13 cellular contexts compared by ENCODE assay signal in genomic region chr9:3730527-3730926, GRCh38.
DNase-seq lines count a peak whose midpoint lies in the region; ATAC-seq and TF ChIP-seq lines count a peak whose summit lies in the region.
"Had no signal": no experiment of that assay in that cellular context is flagged by ENCODE, and none has a peak within 500 bp of the region (broad histone marks: within the 10 kb centered on the region; RNA-seq: fewer than 3 reads in every experiment).

No MANE protein-coding gene starts in this region.

- intact Hi-C loops in activated CD4-positive, alpha-beta T cell treated with anti-CD3 and anti-CD28 coated beads, Interleukin-2, amount 10 ng/mL, durations not matched to agents 24 days and 14 days (cut with micrococcal nuclease): loop anchor here (5.0 to 10.0 kb wide), 3 partner anchors 263 to 567 kb away; no protein-coding TSS in a partner anchor
- intact Hi-C loops in tibial artery (cut with DNase I; ENCODE audit: low total_unique reads): no loop called here

- H3K4me3 Mint-ChIP-seq in activated CD4-positive, alpha-beta T cell treated with anti-CD3 and anti-CD28 coated beads, Interleukin-2, amount 10 ng/mL, durations not matched to agents 24 days and 14 days: peak overlapping the region; percentile 9
- H3K4me3 Mint-ChIP-seq in activated naive CD8-positive, alpha-beta T cell treated with anti-CD3 and anti-CD28 coated beads, Interleukin-2, amount 10 ng/mL, durations not matched to agents 7 days and 5 days: no peak overlapping the region
- H3K4me3 Mint-ChIP-seq: dendritic cell treated with granulocyte-macrophage colony-stimulating factor and Interleukin-4, amounts not matched to agents 40 ng/mL and 50 ng/mL, for 4 days had no signal

- no peaks in the 10 kb centered on the region for H3K9me3 Mint-ChIP-seq in activated CD4-positive, alpha-beta T cell treated with anti-CD3 and anti-CD28 coated beads, Interleukin-2, amount 10 ng/mL, durations not matched to agents 24 days and 14 days
- H3K9me3 Mint-ChIP-seq in activated naive CD8-positive, alpha-beta T cell treated with anti-CD3 and anti-CD28 coated beads, Interleukin-2, amount 10 ng/mL, durations not matched to agents 7 days and 5 days: no peaks in the 10 kb centered on the region
- H3K9me3 Mint-ChIP-seq: dendritic cell treated with granulocyte-macrophage colony-stimulating factor and Interleukin-4, amounts not matched to agents 40 ng/mL and 50 ng/mL, for 4 days had no signal

- ATAC-seq in GM21360 (IDR thresholded peaks at IDR 0.05; ENCODE audit: unreplicated experiment) (peak; percentile 45), HG03135 (IDR thresholded peaks at IDR 0.05; ENCODE audit: unreplicated experiment) (peak; percentile 36), GM19324 (IDR thresholded peaks at IDR 0.05; ENCODE audit: low FRiP score, unreplicated experiment) (no peak)
- ATAC-seq in activated naive CD8-positive, alpha-beta T cell treated with anti-CD3 and anti-CD28 coated beads, Interleukin-2, amount 10 ng/mL, durations not matched to agents 7 days and 5 days (ENCODE audit: low read depth): no peak
- ATAC-seq: upper lobe of right lung had no signal

- H3K27me3 ChIP-seq in tibial artery: no peaks in the 10 kb centered on the region
- H3K27me3 ChIP-seq: upper lobe of right lung had no signal

- H3K27ac ChIP-seq in tibial artery: no peak overlapping the region
- H3K27ac ChIP-seq: upper lobe of right lung had no signal

- POLR2A ChIA-PET in activated naive CD8-positive, alpha-beta T cell treated with anti-CD3 and anti-CD28 coated beads, Interleukin-2, amount 10 ng/mL, durations not matched to agents 7 days and 5 days (lab: Charles Lee): no interaction called here

- H3K27me3 Mint-ChIP-seq in activated CD4-positive, alpha-beta T cell treated with anti-CD3 and anti-CD28 coated beads, Interleukin-2, amount 10 ng/mL, durations not matched to agents 24 days and 14 days: peaks cover 1% of the 10 kb centered on the region
- no peaks in the 10 kb centered on the region for H3K27me3 Mint-ChIP-seq in activated naive CD8-positive, alpha-beta T cell treated with anti-CD3 and anti-CD28 coated beads, Interleukin-2, amount 10 ng/mL, durations not matched to agents 7 days and 5 days
- H3K27me3 Mint-ChIP-seq: dendritic cell treated with granulocyte-macrophage colony-stimulating factor and Interleukin-4, amounts not matched to agents 40 ng/mL and 50 ng/mL, for 4 days had no signal

- peaks cover 11% of the 10 kb centered on the region for H3K4me1 Mint-ChIP-seq in activated CD4-positive, alpha-beta T cell treated with anti-CD3 and anti-CD28 coated beads, Interleukin-2, amount 10 ng/mL, durations not matched to agents 24 days and 14 days
- peaks cover 5% of the 10 kb centered on the region for H3K4me1 Mint-ChIP-seq in activated naive CD8-positive, alpha-beta T cell treated with anti-CD3 and anti-CD28 coated beads, Interleukin-2, amount 10 ng/mL, durations not matched to agents 7 days and 5 days

- no peaks in the 10 kb centered on the region for H3K9me3 ChIP-seq in tibial artery
- H3K9me3 ChIP-seq: upper lobe of right lung had no signal

- H3K36me3 Mint-ChIP-seq in activated CD4-positive, alpha-beta T cell treated with anti-CD3 and anti-CD28 coated beads, Interleukin-2, amount 10 ng/mL, durations not matched to agents 24 days and 14 days (ENCODE audit: low read depth): no peaks in the 10 kb centered on the region
- no peaks in the 10 kb centered on the region for H3K36me3 Mint-ChIP-seq in activated naive CD8-positive, alpha-beta T cell treated with anti-CD3 and anti-CD28 coated beads, Interleukin-2, amount 10 ng/mL, durations not matched to agents 7 days and 5 days

- peak overlapping the region; percentile 43 for H3K27ac Mint-ChIP-seq in activated CD4-positive, alpha-beta T cell treated with anti-CD3 and anti-CD28 coated beads, Interleukin-2, amount 10 ng/mL, durations not matched to agents 24 days and 14 days
- peak overlapping the region; percentile 24 for H3K27ac Mint-ChIP-seq in activated naive CD8-positive, alpha-beta T cell treated with anti-CD3 and anti-CD28 coated beads, Interleukin-2, amount 10 ng/mL, durations not matched to agents 7 days and 5 days
- H3K27ac Mint-ChIP-seq: dendritic cell treated with granulocyte-macrophage colony-stimulating factor and Interleukin-4, amounts not matched to agents 40 ng/mL and 50 ng/mL, for 4 days had no signal

- no peak for TF ChIP-seq CTCF in tibial artery (IDR thresholded peaks at IDR 0.05)

- H3K4me3 ChIP-seq in tibial artery: no peak overlapping the region
- H3K4me3 ChIP-seq: upper lobe of right lung had no signal

- no peak for DNase-seq in activated CD4-positive, alpha-beta T cell treated with anti-CD3 and anti-CD28 coated beads, Interleukin-2, amount 10 ng/mL, durations not matched to agents 24 days and 14 days
- no peak for DNase-seq in activated CD4-positive, alpha-beta T cell treated with anti-CD3 and anti-CD28 coated beads, Interleukin-2, amount 50 U/mL, for 1 hour
- no peak for DNase-seq in activated naive CD8-positive, alpha-beta T cell treated with anti-CD3 and anti-CD28 coated beads, Interleukin-2, amount 10 ng/mL, durations not matched to agents 7 days and 5 days
- DNase-seq in tibial artery: no peak
- DNase-seq in effector CD8-positive, alpha-beta T cell (lab: John Stamatoyannopoulos, UW): no peak
- DNase-seq: amniotic stem cell, NCI-H1105 treated with DMSO at 0.1 percent for 48 hours, NCI-H446, upper lobe of right lung had no signal

- H3K4me1 ChIP-seq in tibial artery: no peaks in the 10 kb centered on the region
- H3K4me1 ChIP-seq: upper lobe of right lung had no signal

- H3K36me3 ChIP-seq in tibial artery: no peaks in the 10 kb centered on the region
- H3K36me3 ChIP-seq: upper lobe of right lung had no signal

Comparison
In these comparisons a context has a peak if more than half of its experiments do, and no peak if none do; other contexts are left out.
1. ATAC-seq: peak in GM21360 (single experiment) and HG03135 (single experiment); none in activated naive CD8-positive, alpha-beta T cell treated with anti-CD3 and anti-CD28 coated beads, Interleukin-2, amount 10 ng/mL, durations not matched to agents 7 days and 5 days (single experiment) and GM19324 (single experiment).